21 cellular contexts compared by ENCODE assay signal in the genomic region with DNA sequence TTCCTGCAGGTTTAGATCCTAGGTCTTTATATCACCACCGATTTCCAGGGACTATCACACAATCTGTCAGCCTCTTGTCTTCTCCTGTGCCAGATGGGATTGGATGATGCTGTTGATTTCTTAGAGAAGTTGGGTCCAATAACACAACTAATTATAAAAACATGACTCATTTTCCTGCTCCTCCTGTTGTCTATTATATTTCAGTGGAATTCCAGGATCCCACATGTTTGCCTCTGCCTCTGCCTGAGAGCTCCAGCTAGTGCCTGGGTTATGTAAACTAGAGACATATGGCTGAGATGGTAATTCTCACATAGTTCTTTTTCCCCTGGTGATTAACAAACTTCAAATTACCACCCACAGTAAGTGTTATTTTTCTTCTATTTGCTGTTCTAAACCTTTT. TPM values are rescaled to one million over a fixed set of nuclear protein-coding genes. Genes with fewer than 3 reads are reported as not detected.
DNase-seq lines count a peak whose midpoint lies in the region; ATAC-seq and TF ChIP-seq lines count a peak whose summit lies in the region.
"Had no signal": no experiment of that assay in that cellular context is flagged by ENCODE, and none has a peak within 500 bp of the region (broad histone marks: within the 10 kb centered on the region; RNA-seq: fewer than 3 reads in every experiment).

No MANE protein-coding gene starts in this region.

- TF ChIP-seq CTCF in HFF-Myc (IDR thresholded peaks at IDR 0.05; ENCODE audit: low read depth, low read length, missing control alignments) (no peak), RWPE2 (IDR thresholded peaks at IDR 0.05; ENCODE audit: poor library complexity, severe bottlenecking) (no peak), fibroblast of mammary gland (conservative IDR thresholded peaks at IDR 0.05; ENCODE audit: control insufficient read depth, insufficient read depth, low read depth, low read length) (no peak)

- H3K36me3 ChIP-seq in RWPE2 (ENCODE audit: low read depth) = no peaks in the 10 kb centered on the region
- H3K36me3 ChIP-seq: pancreas had no signal

- no peaks in the 10 kb centered on the region for H3K4me1 ChIP-seq in RWPE2 (ENCODE audit: insufficient read depth, poor library complexity, severe bottlenecking)

- ATAC-seq in RWPE2 (ENCODE audit: low read depth) = peak; percentile 70
- no peak for ATAC-seq in GM21447 (IDR thresholded peaks at IDR 0.05; ENCODE audit: unreplicated experiment)
- ATAC-seq: activated naive CD8-positive, alpha-beta T cell treated with anti-CD3 and anti-CD28 coated beads, Interleukin-2, amount 50 U/mL, for 24 hours; pancreas had no signal

- H3K27ac ChIP-seq in RWPE2 (ENCODE audit: poor library complexity, severe bottlenecking) (no peak overlapping the region), substantia nigra (ENCODE audit: low read depth, low read length, poor library complexity, severe bottlenecking) (no peak overlapping the region)
- H3K27ac ChIP-seq: pancreas, testis had no signal

- H3K27me3 ChIP-seq in RWPE2 (ENCODE audit: insufficient read depth, poor library complexity, severe bottlenecking) = no peaks in the 10 kb centered on the region
- H3K27me3 ChIP-seq: pancreas, testis had no signal

- no peaks in the 10 kb centered on the region for H3K9me3 ChIP-seq in RWPE2 (ENCODE audit: severe bottlenecking)
- H3K9me3 ChIP-seq: pancreas, SK-N-SH, testis had no signal

- no peak overlapping the region for H3K4me3 ChIP-seq in HFF-Myc (replicated peaks; ENCODE audit: low read depth, low read length)
- H3K4me3 ChIP-seq in RWPE2 (ENCODE audit: severe bottlenecking) = no peak overlapping the region
- no peak overlapping the region for H3K4me3 ChIP-seq in fibroblast of mammary gland (ENCODE audit: control insufficient read depth, low read depth, low read length)
- H3K4me3 ChIP-seq: pancreas, testis had no signal

- DNase-seq in HFF-Myc (ENCODE audit: extremely low read depth, low read depth) (peak; percentile 65), RWPE2 (ENCODE audit: low spot score) (no peak), fibroblast of mammary gland (ENCODE audit: low read depth) (peak; percentile 84), substantia nigra (lab: John Stamatoyannopoulos, UW) (no peak), ureter (ENCODE audit: low spot score) (no peak)
- no peak for DNase-seq in stimulated activated naive CD4-positive, alpha-beta T cell (lab: John Stamatoyannopoulos, UW)
- DNase-seq: activated CD4-positive, CD25-positive, alpha-beta regulatory T cell treated with anti-CD3 and anti-CD28 coated beads, Interleukin-2, amount 50 U/mL, for 72 hours; activated naive CD8-positive, alpha-beta T cell treated with anti-CD3 and anti-CD28 coated beads, Interleukin-2, amount 50 U/mL, for 24 hours; C1 segment of cervical spinal cord; central memory CD4-positive, alpha-beta T cell; DMS153; HFFc6; naive B cell; NCI-H187 treated with DMSO at 0.1 percent for 48 hours; NCI-H526 treated with DMSO at 0.1 percent for 48 hours; pancreas; SK-N-SH; stimulated activated CD4-positive, alpha-beta T cell treated with anti-CD3 and anti-CD28 coated beads, Interleukin-4, amount 100 ng/mL, for 1 hour; T-helper 9 cell; testis had no signal

RNA-seq across cellular contexts. Expression of gene HOPX, which starts 3.2 kb away (rescaled TPM):
- 24.1 TPM for total RNA-seq in ureter
- total RNA-seq: HFFc6 had no signal

Comparison
In these comparisons a context has a peak if more than half of its experiments do, and no peak if none do; other contexts are left out.
1. DNase-seq: peak in HFF-Myc (single experiment) and fibroblast of mammary gland (single experiment); none in RWPE2 (single experiment), substantia nigra (0 of 49), stimulated activated naive CD4-positive, alpha-beta T cell (0 of 6) and ureter (single experiment).